Comparison of ENCODE assay signal across 16 cellular contexts in genomic region chr2:129797489-129798300, GRCh38.
"Had no signal": no experiment of that assay in that cellular context is flagged by ENCODE, and none has a peak within 500 bp of the region (broad histone marks: within the 10 kb centered on the region; RNA-seq: fewer than 3 reads in every experiment).

No MANE protein-coding gene starts in this region.

- DNase-seq: central memory CD4-positive, alpha-beta T cell; gastrocnemius medialis; heart right ventricle; hypothalamus; left lung; lower lobe of right lung; naive B cell; small intestine; stimulated activated CD4-positive, alpha-beta T cell treated with anti-CD3 and anti-CD28 coated beads, Interleukin-12 subunit alpha, Interleukin-12 subunit beta, amount 100 ng/mL, for 4 hours; stimulated activated naive CD4-positive, alpha-beta T cell treated with Interleukin-2 at 50 U/mL for 16 hours; trophoblast cell had no signal

- H3K9me3 Mint-ChIP-seq: dendritic cell treated with granulocyte-macrophage colony-stimulating factor and Interleukin-4, amounts not matched to agents 40 ng/mL and 50 ng/mL, for 4 days; memory B cell; nephron had no signal

- H3K36me3 Mint-ChIP-seq: memory B cell had no signal

- H3K36me3 ChIP-seq: gastrocnemius medialis, heart right ventricle, left lung, lower lobe of right lung, neutrophil had no signal

- H3K9me3 ChIP-seq: gastrocnemius medialis, heart right ventricle, left lung, lower lobe of right lung, neutrophil had no signal

- H3K4me3 ChIP-seq: gastrocnemius medialis, heart right ventricle, left lung, lower lobe of right lung had no signal

- H3K27ac Mint-ChIP-seq: dendritic cell treated with granulocyte-macrophage colony-stimulating factor and Interleukin-4, amounts not matched to agents 40 ng/mL and 50 ng/mL, for 4 days; memory B cell had no signal

- H3K4me1 ChIP-seq: gastrocnemius medialis, heart right ventricle, left lung, lower lobe of right lung had no signal

- H3K4me3 Mint-ChIP-seq: dendritic cell treated with granulocyte-macrophage colony-stimulating factor and Interleukin-4, amounts not matched to agents 40 ng/mL and 50 ng/mL, for 4 days; memory B cell; nephron had no signal

- H3K27ac ChIP-seq: gastrocnemius medialis, heart right ventricle, left lung, lower lobe of right lung, neutrophil had no signal

- ATAC-seq: esophagus mucosa, gastrocnemius medialis, heart right ventricle, left lung had no signal

- H3K4me1 Mint-ChIP-seq: memory B cell, naive B cell had no signal
